In genomic region chr18:9627642-9628041, GRCh38 we compare ENCODE assay signal across 1 cellular context.
TF ChIP-seq lines count a peak whose summit lies in the region.

No MANE protein-coding gene starts in this region.

TF ChIP-seq in H1, 55 proteins besides CTCF, POLR2A, EP300 and RAD21:
- TF ChIP-seq KDM1A (IDR thresholded peaks at IDR 0.05; ENCODE audit: borderline replicate concordance, low read length) (no peak), SP1 (IDR thresholded peaks at IDR 0.05; ENCODE audit: low read depth, low read length) (no peak), PHF8 (conservative IDR thresholded peaks at IDR 0.05; ENCODE audit: low read depth, low read length) (no peak), ASH2L (IDR thresholded peaks at IDR 0.05; ENCODE audit: low read length) (no peak), POU5F1 (IDR thresholded peaks at IDR 0.05; ENCODE audit: low read depth, low read length) (no peak), FOSL1 (IDR thresholded peaks at IDR 0.05; ENCODE audit: insufficient read depth, low read depth, low read length) (no peak), JUND (IDR thresholded peaks at IDR 0.05; ENCODE audit: low read length) (no peak), POLR2AphosphoS5 (IDR thresholded peaks at IDR 0.05; ENCODE audit: low read depth, low read length) (no peak), SUZ12 (IDR thresholded peaks at IDR 0.05; ENCODE audit: low read length) (no peak), KDM5A (IDR thresholded peaks at IDR 0.05; ENCODE audit: low read length) (no peak), CREB1 (IDR thresholded peaks at IDR 0.05) (no peak), SAP30 (IDR thresholded peaks at IDR 0.05; ENCODE audit: insufficient read depth, insufficient replicate concordance, low read length) (no peak), EZH2 (IDR thresholded peaks at IDR 0.05; ENCODE audit: low read depth, low read length, severe bottlenecking) (no peak), TAF7 (optimal IDR thresholded peaks at IDR 0.05; ENCODE audit: borderline replicate concordance, low read depth, low read length) (no peak), RNF2 (IDR thresholded peaks at IDR 0.05; ENCODE audit: borderline replicate concordance, low read depth, low read length, missing control alignments, poor library complexity, severe bottlenecking) (no peak), MAX (IDR thresholded peaks at IDR 0.05) (no peak), CHD2 (IDR thresholded peaks at IDR 0.05; ENCODE audit: low read length) (no peak), KDM4A (IDR thresholded peaks at IDR 0.05; ENCODE audit: low read depth, low read length, severe bottlenecking) (no peak), TAF1 (IDR thresholded peaks at IDR 0.05; ENCODE audit: low read depth, low read length) (no peak)
